In genomic region chr3:189961525-189962161, GRCh38 we compare ENCODE assay signal across 8 cellular contexts.
A peak's percentile ranks its signal among the peaks of the same experiment; 100 is the strongest.
DNase-seq lines count a peak whose midpoint lies in the region; ATAC-seq, FAIRE-seq and TF ChIP-seq lines count a peak whose summit lies in the region.

No MANE protein-coding gene starts in this region.

- no peaks in the 10 kb centered on the region for H3K4me1 ChIP-seq in NT2/D1 (ENCODE audit: insufficient read depth, insufficient read length)

- H3K9me3 ChIP-seq in NT2/D1 (ENCODE audit: insufficient read depth, low read length), result no peaks in the 10 kb centered on the region

- H3K9ac ChIP-seq in NT2/D1 (ENCODE audit: insufficient read length, low read depth), result no peak overlapping the region

- H3K36me3 ChIP-seq in NT2/D1 (ENCODE audit: insufficient read depth, insufficient read length, low read length), result peaks cover 7% of the 10 kb centered on the region

- peak; percentile 84 for ATAC-seq in GM21515 (IDR thresholded peaks at IDR 0.05; ENCODE audit: unreplicated experiment)

- H3K4me3 ChIP-seq in NT2/D1 (ENCODE audit: insufficient read length, low read depth) (no peak overlapping the region), epithelial cell of esophagus (ENCODE audit: low read length) (no peak overlapping the region)

- FAIRE-seq in D721Med (lab: Jason Lieb, UNC), result peak; percentile 90

- TF ChIP-seq CTCF in D721Med (IDR thresholded peaks at IDR 0.05; ENCODE audit: insufficient read depth, missing control alignments) (peak; percentile 96), epithelial cell of esophagus (IDR thresholded peaks at IDR 0.05; ENCODE audit: insufficient read depth, low read depth, low read length, missing control alignments) (peak; percentile 96)

- H3K27me3 ChIP-seq in NT2/D1 (ENCODE audit: insufficient read depth, insufficient read length), result no peaks in the 10 kb centered on the region

- DNase-seq in D721Med (ENCODE audit: insufficient read length, low spot score), result peak; percentile 27
- peak; percentile 44 for DNase-seq in HuH-7.5 (ENCODE audit: low spot score)
- peak; percentile 74 for DNase-seq in NT2/D1 (ENCODE audit: low read depth, low spot score)
- peak; percentile 52 for DNase-seq in activated CD8-positive, alpha-beta memory T cell treated with anti-CD3 and anti-CD28 coated beads, Interleukin-2, amount 50 U/mL, for 24 hours (ENCODE audit: extremely low read depth)
- DNase-seq in epithelial cell of esophagus (ENCODE audit: low read depth), result peak; percentile 83
- peak; percentile 89 for DNase-seq in myocyte (ENCODE audit: low read depth)
- peak; percentile 42 to 62 for DNase-seq in stimulated activated CD8-positive, alpha-beta memory T cell treated with anti-CD3 and anti-CD28 coated beads, Interleukin-7, amount 100 ng/mL, for 4 hours (ENCODE audit: low read depth in 2 of 2)

Comparison
In these comparisons a context has a peak if more than half of its experiments do, and no peak if none do; other contexts are left out.
1. DNase-seq: peak in every context shown above with its lines; median percentile 89 in myocyte; 83 in epithelial cell of esophagus; 74 in NT2/D1; 52 in activated CD8-positive, alpha-beta memory T cell treated with anti-CD3 and anti-CD28 coated beads, Interleukin-2, amount 50 U/mL, for 24 hours; 52 in stimulated activated CD8-positive, alpha-beta memory T cell treated with anti-CD3 and anti-CD28 coated beads, Interleukin-7, amount 100 ng/mL, for 4 hours; 44 in HuH-7.5; 27 in D721Med.